Comparison of ENCODE assay signal across 13 cellular contexts in the genomic region with DNA sequence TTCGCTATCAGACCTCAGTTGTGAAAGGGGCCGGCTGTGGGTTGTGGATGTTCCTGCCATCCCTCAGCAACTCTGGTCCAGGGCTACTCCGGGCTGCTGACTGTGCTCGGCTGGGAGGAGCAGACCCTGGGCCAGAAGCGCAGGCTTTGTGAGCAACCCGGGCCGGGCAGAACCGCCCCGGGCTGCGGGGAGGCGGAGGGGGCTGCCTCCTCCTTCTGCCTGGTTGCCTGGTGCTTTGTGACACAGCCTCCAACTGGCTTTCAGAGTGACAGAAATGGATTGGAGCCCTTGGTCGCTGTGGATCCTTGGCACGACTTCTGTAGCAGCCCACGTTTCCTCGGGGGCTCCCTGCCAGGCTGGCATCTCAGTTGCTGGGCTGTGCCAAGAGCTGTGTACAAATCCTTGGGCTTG. TPM values are rescaled to one million over a fixed set of nuclear protein-coding genes. Genes with fewer than 3 reads are reported as not detected.
DNase-seq lines count a peak whose midpoint lies in the region; ATAC-seq, FAIRE-seq and TF ChIP-seq lines count a peak whose summit lies in the region.
"Had no signal": no experiment of that assay in that cellular context is flagged by ENCODE, and none has a peak within 500 bp of the region (broad histone marks: within the 10 kb centered on the region; RNA-seq: fewer than 3 reads in every experiment).

No MANE protein-coding gene starts in this region.

- peaks cover 45 to 100% (median 99%) of the 10 kb centered on the region in 10 experiments for H3K4me1 ChIP-seq in BLaER1 treated with 17β-estradiol and CSF1 and Interleukin-3, amounts not matched to agents 10 nM and 100 nM
- H3K4me1 ChIP-seq in small intestine (ENCODE audit: control insufficient read depth in 2 of 2, insufficient read depth in 1 of 2, low read depth in 1 of 2, low read length in 1 of 2), result no peaks in the 10 kb centered on the region
- no peaks in the 10 kb centered on the region for H3K4me1 ChIP-seq in HepG2 (ENCODE audit: insufficient read depth, low read length)

- no peak for TF ChIP-seq POLR2A in HepG2 (IDR thresholded peaks at IDR 0.05; ENCODE audit: insufficient read depth in 1 of 2, low read depth in 2 of 2, low read length in 2 of 2)

- TF ChIP-seq CTCF in coronary artery (IDR thresholded peaks at IDR 0.05), result no peak
- TF ChIP-seq CTCF in HepG2 (CRISPR knock-in tag; IDR thresholded peaks at IDR 0.05), result no peak

- peak overlapping the region; percentile 79 to 97 (median 91); a peak in 20 of 22 replicates for H3K4me2 ChIP-seq in BLaER1 treated with 17β-estradiol and CSF1 and Interleukin-3, amounts not matched to agents 10 nM and 100 nM
- no peak overlapping the region for H3K4me2 ChIP-seq in HepG2 (ENCODE audit: low read depth, low read length)

- peaks cover 0 to 48% (median 16%) of the 10 kb centered on the region in 11 experiments; a peak in 12 of 22 replicates for H3K36me3 ChIP-seq in BLaER1 treated with 17β-estradiol and CSF1 and Interleukin-3, amounts not matched to agents 10 nM and 100 nM
- H3K36me3 ChIP-seq in small intestine (ENCODE audit: control insufficient read depth in 2 of 2, insufficient read depth in 2 of 2, low read length in 2 of 2), result no peaks in the 10 kb centered on the region
- no peaks in the 10 kb centered on the region for H3K36me3 ChIP-seq in HepG2 (replicated peaks in 1 of 2; ENCODE audit: control insufficient read depth in 1 of 2, insufficient read depth in 2 of 2, low read length in 2 of 2)

- peak; percentile 42 for DNase-seq in NCI-H1694 treated with DMSO at 0.1 percent for 48 hours (lab: John Stamatoyannopoulos, UW)
- no peak for DNase-seq in coronary artery (ENCODE audit: low spot score)
- peak in 54 of 56 donors; percentile 26 to 89 (median 71) for DNase-seq in nucleus accumbens (lab: John Stamatoyannopoulos, UW)
- no peak for DNase-seq in small intestine
- no peak for DNase-seq in OCI-M1 (lab: John Stamatoyannopoulos, UW)
- DNase-seq in HepG2 (ENCODE audit: low spot score), result no peak
- DNase-seq: CD8-positive, alpha-beta memory T cell; islet precursor cell; NCI-H1105 treated with DMSO at 0.1 percent for 48 hours; nephron progenitor cell had no signal

- FAIRE-seq in small intestine (lab: Jason Lieb, UNC) (no peak), HepG2 (lab: Jason Lieb, UNC) (no peak)

- CTCF ChIA-PET in HepG2 (lab: Yijun Ruan, JAX; ENCODE audit: low intra/inter-chr PET ratio, low total read pairs), result no interaction called here

- H3K4me3 ChIP-seq in BLaER1 treated with 17β-estradiol and CSF1 and Interleukin-3, amounts not matched to agents 10 nM and 100 nM, result no peak overlapping the region
- H3K4me3 ChIP-seq in coronary artery (peak overlapping the region; percentile 43), small intestine (ENCODE audit: low read depth in 1 of 2, low read length in 2 of 2) (no peak overlapping the region), HepG2 (replicated peaks in 1 of 3; ENCODE audit: insufficient read depth in 1 of 3, low read depth in 2 of 3, low read length in 3 of 3) (no peak overlapping the region)

- peaks cover 0 to 17% (median 0%) of the 10 kb centered on the region in 11 experiments; a peak in 4 of 22 replicates for H3K27me3 ChIP-seq in BLaER1 treated with 17β-estradiol and CSF1 and Interleukin-3, amounts not matched to agents 10 nM and 100 nM
- peaks cover 3 to 7% of the 10 kb centered on the region in 2 donors for H3K27me3 ChIP-seq in small intestine (ENCODE audit: control insufficient read depth in 2 of 2, insufficient read depth in 2 of 2, low read length in 2 of 2)
- H3K27me3 ChIP-seq in HepG2 (ENCODE audit: control insufficient read depth in 1 of 2, insufficient read depth in 2 of 2, low read length in 2 of 2), result peaks cover 18 to 75% of the 10 kb centered on the region in 2 experiments

- H3K27ac ChIP-seq in BLaER1 treated with 17β-estradiol and CSF1 and Interleukin-3, amounts not matched to agents 10 nM and 100 nM, result peak overlapping the region in 6 of 11 experiments; percentile 4 to 62 (median 50); a peak in 9 of 22 replicates
- H3K27ac ChIP-seq in coronary artery (no peak overlapping the region), small intestine (ENCODE audit: low read depth in 1 of 2, low read length in 1 of 2) (no peak overlapping the region), HepG2 (ENCODE audit: extremely low read length, insufficient read depth, low read length) (no peak overlapping the region)

- no peak for TF ChIP-seq RAD21 in HepG2 (CRISPR knock-in tag; IDR thresholded peaks at IDR 0.05)

- POLR2A ChIA-PET in HepG2 (lab: Yijun Ruan, JAX), result no interaction called here

- BruUV-seq in HepG2 (replicated peaks; lab: Mats Ljungman, UMichigan), result no TSS peak

- ATAC-seq in HG03521 (IDR thresholded peaks at IDR 0.05; ENCODE audit: unreplicated experiment) (no peak), HepG2 (no peak)

- no peaks in the 10 kb centered on the region for H3K79me2 ChIP-seq in HepG2 (ENCODE audit: insufficient read depth, low read length)

- TF ChIP-seq EP300 in HepG2 (IDR thresholded peaks at IDR 0.05; ENCODE audit: low read depth in 2 of 2, low read length in 2 of 2) (no peak), HepG2 (CRISPR knock-in tag; IDR thresholded peaks at IDR 0.05; ENCODE audit: borderline replicate concordance) (no peak)

- H2AFZ ChIP-seq in HepG2 (ENCODE audit: low read length), result no peak overlapping the region

- intact Hi-C loops in HepG2 (cut with micrococcal nuclease; ENCODE audit: unreplicated experiment), result no loop called here

- H3K9ac ChIP-seq in BLaER1 treated with 17β-estradiol and CSF1 and Interleukin-3, amounts not matched to agents 10 nM and 100 nM, result peak overlapping the region in 6 of 11 experiments; percentile 5 to 68 (median 25); a peak in 8 of 22 replicates
- H3K9ac ChIP-seq in HepG2 (ENCODE audit: insufficient read depth, low read depth, low read length), result no peak overlapping the region

- in situ Hi-C loops in HepG2 (cut with HindIII; ENCODE audit: extremely low pct_ligation_motif_present, low pct_unique_long_range_greater_than_20kb), result no loop called here

- H4K20me1 ChIP-seq in BLaER1 treated with 17β-estradiol and CSF1 and Interleukin-3, amounts not matched to agents 10 nM and 100 nM, result peaks cover 0 to 100% (median 99%) of the 10 kb centered on the region in 11 experiments; a peak in 18 of 22 replicates
- no peaks in the 10 kb centered on the region for H4K20me1 ChIP-seq in HepG2 (ENCODE audit: insufficient read depth, low read length)

- WGBS in small intestine, 3 donors, result 47 to 52% (median 49%) methylated on average over 15 of the region's 15 CpGs
- 52% methylated on average over 5 of the region's 15 CpGs for WGBS in HepG2 (ENCODE audit: low lambda C conversion rate)

- no peaks in the 10 kb centered on the region for H3K9me3 ChIP-seq in BLaER1 treated with 17β-estradiol and CSF1 and Interleukin-3, amounts not matched to agents 10 nM and 100 nM (replicated peaks in 1 of 11)
- no peaks in the 10 kb centered on the region for H3K9me3 ChIP-seq in small intestine (ENCODE audit: control insufficient read depth, low read depth)
- H3K9me3 ChIP-seq in HepG2 (ENCODE audit: low read length), result no peaks in the 10 kb centered on the region

RNA-seq across cellular contexts. Expression of a gene that starts 10.0 kb away (rescaled TPM):
- under 1 TPM in 1 of 3 donors, not detected in 2; 0.07 TPM for polyA plus RNA-seq in small intestine
- 0.02 TPM in 1 of 2 replicates, not detected in the other for total RNA-seq in HepG2 (2016; rRNA removed; fragmentation: Illumina TruSeq; extraction: Trizol)
- total RNA-seq in HepG2 (2016; cell fraction: cytosol; rRNA removed; fragmentation: Illumina TruSeq; extraction: Trizol; ENCODE audit: low read depth), result not detected in 2 replicates
- total RNA-seq in HepG2 (2016; cell fraction: insoluble cytoplasmic fraction; rRNA removed; fragmentation: Illumina TruSeq; extraction: Trizol), result 0.02 TPM in 1 of 2 replicates, not detected in the other
- not detected in 2 replicates for total RNA-seq in HepG2 (2016; cell fraction: membrane; rRNA removed; fragmentation: Illumina TruSeq; extraction: Trizol)
- total RNA-seq in HepG2 (2016; cell fraction: nucleus; rRNA removed; fragmentation: Illumina TruSeq; extraction: Trizol), result not detected in 2 replicates
- not detected in 2 replicates for polyA plus RNA-seq in HepG2 (2011; rRNA removed)
- under 0.01 TPM in 1 of 2 replicates, not detected in the other for polyA plus RNA-seq in HepG2 (2011; cell fraction: cytosol; rRNA removed)
- polyA plus RNA-seq in HepG2 (2011; cell fraction: nucleus; rRNA removed), result not detected in 2 replicates
- not detected in 2 replicates for polyA plus RNA-seq in HepG2 (2012)
- not detected in 2 replicates for polyA plus RNA-seq in HepG2 (2016; cell fraction: cytosol; fragmentation: Illumina TruSeq; extraction: Trizol; ENCODE audit: low read depth)
- polyA plus RNA-seq in HepG2 (2016; cell fraction: insoluble cytoplasmic fraction; fragmentation: Illumina TruSeq; extraction: Trizol; ENCODE audit: low read depth), result not detected in 2 replicates
- not detected in 2 replicates for polyA plus RNA-seq in HepG2 (2016; cell fraction: membrane; fragmentation: Illumina TruSeq; extraction: Trizol; ENCODE audit: low read depth)
- 0.05 TPM in 1 of 2 replicates, not detected in the other for polyA plus RNA-seq in HepG2 (2016; cell fraction: nucleus; fragmentation: Illumina TruSeq; extraction: Trizol; ENCODE audit: insufficient read depth, low read depth)
- 0.09 and 0.10 TPM in 2 replicates for polyA minus RNA-seq in HepG2 (2011; rRNA and poly(A)+ RNA removed; ENCODE audit: low replicate concordance)
- polyA minus RNA-seq in HepG2 (2011; cell fraction: cytosol; rRNA and poly(A)+ RNA removed), result not detected in 2 replicates
- polyA minus RNA-seq in HepG2 (2011; cell fraction: nucleus; rRNA and poly(A)+ RNA removed), result not detected in 2 replicates
- total RNA-seq: activated T-helper 1 cell treated with anti-CD3 and anti-CD28 coated beads, Interleukin-12 subunit alpha, Interleukin-12 subunit beta, Interleukin-2, Interleukin-4 antibody, amounts not matched to agents 30 ng/mL and 10 ng/mL and 1 ng/mL, durations not matched to agents 14 hours and 24 hours and 36 hours had no signal

RNA-seq across cellular contexts. Expression of a gene that starts 20.6 kb away (rescaled TPM):
- 10 to 100 TPM; 17.2 to 34.6 (median 25.4) TPM for polyA plus RNA-seq in small intestine
- 37.6 and 53.8 TPM in 2 replicates for total RNA-seq in HepG2 (2016; rRNA removed; fragmentation: Illumina TruSeq; extraction: Trizol)
- total RNA-seq in HepG2 (2016; cell fraction: cytosol; rRNA removed; fragmentation: Illumina TruSeq; extraction: Trizol; ENCODE audit: low read depth), result 164 and 195 TPM in 2 replicates
- 34.8 and 55.0 TPM in 2 replicates for total RNA-seq in HepG2 (2016; cell fraction: insoluble cytoplasmic fraction; rRNA removed; fragmentation: Illumina TruSeq; extraction: Trizol)
- 127 and 152 TPM in 2 replicates for total RNA-seq in HepG2 (2016; cell fraction: membrane; rRNA removed; fragmentation: Illumina TruSeq; extraction: Trizol)
- total RNA-seq in HepG2 (2016; cell fraction: nucleus; rRNA removed; fragmentation: Illumina TruSeq; extraction: Trizol), result 28.6 and 32.6 TPM in 2 replicates
- polyA plus RNA-seq in HepG2 (2011; rRNA removed), result 51.8 and 53.0 TPM in 2 replicates
- 56.2 and 86.8 TPM in 2 replicates for polyA plus RNA-seq in HepG2 (2011; cell fraction: cytosol; rRNA removed)
- 69.0 and 73.0 TPM in 2 replicates for polyA plus RNA-seq in HepG2 (2011; cell fraction: nucleus; rRNA removed)
- 33.6 and 38.0 TPM in 2 replicates for polyA plus RNA-seq in HepG2 (2012)
- 231 and 260 TPM in 2 replicates for polyA plus RNA-seq in HepG2 (2016; cell fraction: cytosol; fragmentation: Illumina TruSeq; extraction: Trizol; ENCODE audit: low read depth)
- polyA plus RNA-seq in HepG2 (2016; cell fraction: insoluble cytoplasmic fraction; fragmentation: Illumina TruSeq; extraction: Trizol; ENCODE audit: low read depth), result 43.5 and 51.8 TPM in 2 replicates
- polyA plus RNA-seq in HepG2 (2016; cell fraction: membrane; fragmentation: Illumina TruSeq; extraction: Trizol; ENCODE audit: low read depth), result 147 and 163 TPM in 2 replicates
- 60.5 and 63.4 TPM in 2 replicates for polyA plus RNA-seq in HepG2 (2016; cell fraction: nucleus; fragmentation: Illumina TruSeq; extraction: Trizol; ENCODE audit: insufficient read depth, low read depth)
- 65.7 and 126 TPM in 2 replicates for polyA minus RNA-seq in HepG2 (2011; rRNA and poly(A)+ RNA removed; ENCODE audit: low replicate concordance)
- polyA minus RNA-seq in HepG2 (2011; cell fraction: cytosol; rRNA and poly(A)+ RNA removed), result 20.8 and 24.6 TPM in 2 replicates
- 15.5 and 18.3 TPM in 2 replicates for polyA minus RNA-seq in HepG2 (2011; cell fraction: nucleus; rRNA and poly(A)+ RNA removed)

RNA-seq across cellular contexts. Expression of a gene that starts 34.4 kb away (rescaled TPM):
- polyA plus RNA-seq in small intestine (10 to 100 TPM in 1 of 3 donors, 1 to 10 TPM in 2; 5.6 to 54.9 (median 9.5) TPM), HepG2 (2011; rRNA removed) (28.3 and 35.4 TPM in 2 replicates)
- total RNA-seq in HepG2 (2016; rRNA removed; fragmentation: Illumina TruSeq; extraction: Trizol), result 15.7 and 32.0 TPM in 2 replicates
- 18.6 and 25.8 TPM in 2 replicates for total RNA-seq in HepG2 (2016; cell fraction: cytosol; rRNA removed; fragmentation: Illumina TruSeq; extraction: Trizol; ENCODE audit: low read depth)
- 15.6 and 33.2 TPM in 2 replicates for total RNA-seq in HepG2 (2016; cell fraction: insoluble cytoplasmic fraction; rRNA removed; fragmentation: Illumina TruSeq; extraction: Trizol)
- 23.1 and 27.7 TPM in 2 replicates for total RNA-seq in HepG2 (2016; cell fraction: membrane; rRNA removed; fragmentation: Illumina TruSeq; extraction: Trizol)
- 23.8 and 30.7 TPM in 2 replicates for total RNA-seq in HepG2 (2016; cell fraction: nucleus; rRNA removed; fragmentation: Illumina TruSeq; extraction: Trizol)
- polyA plus RNA-seq in HepG2 (2011; cell fraction: cytosol; rRNA removed), result 29.2 and 46.7 TPM in 2 replicates
- polyA plus RNA-seq in HepG2 (2011; cell fraction: nucleus; rRNA removed), result 39.3 TPM in 2 replicates
- polyA plus RNA-seq in HepG2 (2012), result 22.4 and 25.3 TPM in 2 replicates
- 25.0 and 27.3 TPM in 2 replicates for polyA plus RNA-seq in HepG2 (2016; cell fraction: cytosol; fragmentation: Illumina TruSeq; extraction: Trizol; ENCODE audit: low read depth)
- polyA plus RNA-seq in HepG2 (2016; cell fraction: insoluble cytoplasmic fraction; fragmentation: Illumina TruSeq; extraction: Trizol; ENCODE audit: low read depth), result 15.8 and 17.2 TPM in 2 replicates
- 26.4 and 29.2 TPM in 2 replicates for polyA plus RNA-seq in HepG2 (2016; cell fraction: membrane; fragmentation: Illumina TruSeq; extraction: Trizol; ENCODE audit: low read depth)
- polyA plus RNA-seq in HepG2 (2016; cell fraction: nucleus; fragmentation: Illumina TruSeq; extraction: Trizol; ENCODE audit: insufficient read depth, low read depth), result 49.1 and 50.0 TPM in 2 replicates
- 34.5 and 53.9 TPM in 2 replicates for polyA minus RNA-seq in HepG2 (2011; rRNA and poly(A)+ RNA removed; ENCODE audit: low replicate concordance)
- 15.4 and 16.0 TPM in 2 replicates for polyA minus RNA-seq in HepG2 (2011; cell fraction: cytosol; rRNA and poly(A)+ RNA removed)
- polyA minus RNA-seq in HepG2 (2011; cell fraction: nucleus; rRNA and poly(A)+ RNA removed), result 8.0 and 8.6 TPM in 2 replicates

RNA-seq across cellular contexts. Expression of a gene that starts 37.6 kb away (rescaled TPM):
- polyA plus RNA-seq in small intestine (10 to 100 TPM; 10.2 to 41.6 (median 28.1) TPM), HepG2 (2011; rRNA removed) (8.0 and 8.1 TPM in 2 replicates)
- 10.0 and 10.7 TPM in 2 replicates for total RNA-seq in HepG2 (2016; rRNA removed; fragmentation: Illumina TruSeq; extraction: Trizol)
- 21.0 and 25.0 TPM in 2 replicates for total RNA-seq in HepG2 (2016; cell fraction: cytosol; rRNA removed; fragmentation: Illumina TruSeq; extraction: Trizol; ENCODE audit: low read depth)
- 8.7 and 9.5 TPM in 2 replicates for total RNA-seq in HepG2 (2016; cell fraction: insoluble cytoplasmic fraction; rRNA removed; fragmentation: Illumina TruSeq; extraction: Trizol)
- 20.2 and 24.8 TPM in 2 replicates for total RNA-seq in HepG2 (2016; cell fraction: membrane; rRNA removed; fragmentation: Illumina TruSeq; extraction: Trizol)
- 4.0 and 5.2 TPM in 2 replicates for total RNA-seq in HepG2 (2016; cell fraction: nucleus; rRNA removed; fragmentation: Illumina TruSeq; extraction: Trizol)
- 7.1 and 10.5 TPM in 2 replicates for polyA plus RNA-seq in HepG2 (2011; cell fraction: cytosol; rRNA removed)
- 3.5 and 4.5 TPM in 2 replicates for polyA plus RNA-seq in HepG2 (2011; cell fraction: nucleus; rRNA removed)
- polyA plus RNA-seq in HepG2 (2012), result 2.1 and 2.9 TPM in 2 replicates
- polyA plus RNA-seq in HepG2 (2016; cell fraction: cytosol; fragmentation: Illumina TruSeq; extraction: Trizol; ENCODE audit: low read depth), result 34.0 and 38.4 TPM in 2 replicates
- 11.8 and 12.6 TPM in 2 replicates for polyA plus RNA-seq in HepG2 (2016; cell fraction: insoluble cytoplasmic fraction; fragmentation: Illumina TruSeq; extraction: Trizol; ENCODE audit: low read depth)
- 23.7 and 27.8 TPM in 2 replicates for polyA plus RNA-seq in HepG2 (2016; cell fraction: membrane; fragmentation: Illumina TruSeq; extraction: Trizol; ENCODE audit: low read depth)
- polyA plus RNA-seq in HepG2 (2016; cell fraction: nucleus; fragmentation: Illumina TruSeq; extraction: Trizol; ENCODE audit: insufficient read depth, low read depth), result 9.0 and 9.5 TPM in 2 replicates
- polyA minus RNA-seq in HepG2 (2011; rRNA and poly(A)+ RNA removed; ENCODE audit: low replicate concordance), result 3.3 and 10.2 TPM in 2 replicates
- 2.5 and 3.6 TPM in 2 replicates for polyA minus RNA-seq in HepG2 (2011; cell fraction: cytosol; rRNA and poly(A)+ RNA removed)
- polyA minus RNA-seq in HepG2 (2011; cell fraction: nucleus; rRNA and poly(A)+ RNA removed), result 0.64 and 1.1 TPM in 2 replicates

RNA-seq across cellular contexts. Expression of a gene that starts 46.9 kb away (rescaled TPM):
- 10 to 100 TPM; 11.0 to 32.4 (median 24.9) TPM for polyA plus RNA-seq in small intestine
- total RNA-seq in HepG2 (2016; rRNA removed; fragmentation: Illumina TruSeq; extraction: Trizol), result 13.4 and 22.4 TPM in 2 replicates
- 8.3 and 9.2 TPM in 2 replicates for total RNA-seq in HepG2 (2016; cell fraction: cytosol; rRNA removed; fragmentation: Illumina TruSeq; extraction: Trizol; ENCODE audit: low read depth)
- 13.9 and 21.3 TPM in 2 replicates for total RNA-seq in HepG2 (2016; cell fraction: insoluble cytoplasmic fraction; rRNA removed; fragmentation: Illumina TruSeq; extraction: Trizol)
- total RNA-seq in HepG2 (2016; cell fraction: membrane; rRNA removed; fragmentation: Illumina TruSeq; extraction: Trizol), result 11.8 and 12.2 TPM in 2 replicates
- total RNA-seq in HepG2 (2016; cell fraction: nucleus; rRNA removed; fragmentation: Illumina TruSeq; extraction: Trizol), result 27.2 and 30.0 TPM in 2 replicates
- 27.9 and 31.2 TPM in 2 replicates for polyA plus RNA-seq in HepG2 (2011; rRNA removed)
- polyA plus RNA-seq in HepG2 (2011; cell fraction: cytosol; rRNA removed), result 15.5 and 22.9 TPM in 2 replicates
- polyA plus RNA-seq in HepG2 (2011; cell fraction: nucleus; rRNA removed), result 216 and 281 TPM in 2 replicates
- 14.5 and 21.6 TPM in 2 replicates for polyA plus RNA-seq in HepG2 (2012)
- 6.4 and 7.6 TPM in 2 replicates for polyA plus RNA-seq in HepG2 (2016; cell fraction: cytosol; fragmentation: Illumina TruSeq; extraction: Trizol; ENCODE audit: low read depth)
- 16.6 and 20.5 TPM in 2 replicates for polyA plus RNA-seq in HepG2 (2016; cell fraction: insoluble cytoplasmic fraction; fragmentation: Illumina TruSeq; extraction: Trizol; ENCODE audit: low read depth)
- polyA plus RNA-seq in HepG2 (2016; cell fraction: membrane; fragmentation: Illumina TruSeq; extraction: Trizol; ENCODE audit: low read depth), result 10.7 and 11.0 TPM in 2 replicates
- polyA plus RNA-seq in HepG2 (2016; cell fraction: nucleus; fragmentation: Illumina TruSeq; extraction: Trizol; ENCODE audit: insufficient read depth, low read depth), result 63.3 and 73.9 TPM in 2 replicates
- 6.4 and 37.9 TPM in 2 replicates for polyA minus RNA-seq in HepG2 (2011; rRNA and poly(A)+ RNA removed; ENCODE audit: low replicate concordance)
- polyA minus RNA-seq in HepG2 (2011; cell fraction: cytosol; rRNA and poly(A)+ RNA removed), result 5.6 and 11.0 TPM in 2 replicates
- polyA minus RNA-seq in HepG2 (2011; cell fraction: nucleus; rRNA and poly(A)+ RNA removed), result 63.7 and 77.4 TPM in 2 replicates

Comparison
In these comparisons a context has a peak if more than half of its experiments do, and no peak if none do; other contexts are left out.
1. H3K27ac ChIP-seq: peak in BLaER1 treated with 17β-estradiol and CSF1 and Interleukin-3, amounts not matched to agents 10 nM and 100 nM (6 of 11); none in coronary artery (0 of 2), small intestine (0 of 2) and HepG2 (single experiment).
2. DNase-seq: peak in NCI-H1694 treated with DMSO at 0.1 percent for 48 hours (single experiment) and nucleus accumbens (54 of 56); none in coronary artery (single experiment), small intestine (single experiment), OCI-M1 (single experiment) and HepG2 (single experiment).